ENCODE assay signal across 7 cellular contexts in genomic region chr3:170868577-170869239, GRCh38. TPM values are rescaled to one million over a fixed set of nuclear protein-coding genes. Genes with fewer than 3 reads are reported as not detected.
DNase-seq lines count a peak whose midpoint lies in the region; ATAC-seq, FAIRE-seq and TF ChIP-seq lines count a peak whose summit lies in the region.

No MANE protein-coding gene starts in this region.

- H3K9me3 ChIP-seq in HUES6 (ENCODE audit: control insufficient read depth, insufficient read depth, low read depth, low read length) (no peaks in the 10 kb centered on the region), iPS-15b (ENCODE audit: control insufficient read depth, insufficient read depth, low read length) (no peaks in the 10 kb centered on the region), stomach (no peaks in the 10 kb centered on the region)

- peak overlapping the region; percentile 92 for H3K27ac ChIP-seq in HUES6 (ENCODE audit: low read depth, low read length)
- H3K27ac ChIP-seq in stomach, result peak overlapping the region in 4 of 5 donors; percentile 88 to 93 (median 91)

- peaks cover 12 to 20% of the 10 kb centered on the region in 2 donors for H3K36me3 Mint-ChIP-seq in activated T-cell treated with anti-CD3 and anti-CD28 coated beads, Interleukin-2, amount 50 U/mL, for 72 hours (ENCODE audit: insufficient read depth in 2 of 2)

- H3K27me3 Mint-ChIP-seq in activated T-cell treated with anti-CD3 and anti-CD28 coated beads, Interleukin-2, amount 50 U/mL, for 72 hours (ENCODE audit: low read depth), result no peaks in the 10 kb centered on the region

- FAIRE-seq in urothelium cell line (lab: Jason Lieb, UNC), result no peak
- FAIRE-seq in GM19239 (lab: Jason Lieb, UNC), result no peak

- intact Hi-C loops in stomach (cut with DNase I; ENCODE audit: low total_unique reads), result no loop called here

- H3K4me1 ChIP-seq in HUES6 (ENCODE audit: control insufficient read depth, insufficient read depth, low read length), result peaks cover 18% of the 10 kb centered on the region; the same call in 1 of the 2 replicates
- no peaks in the 10 kb centered on the region for H3K4me1 ChIP-seq in iPS-15b (ENCODE audit: control insufficient read depth, insufficient read depth, low read length)
- peaks cover 21 to 36% (median 33%) of the 10 kb centered on the region in 4 donors for H3K4me1 ChIP-seq in stomach

- H3K27me3 ChIP-seq in HUES6 (ENCODE audit: control insufficient read depth, insufficient read depth, low read length), result no peaks in the 10 kb centered on the region
- H3K27me3 ChIP-seq in iPS-15b (ENCODE audit: control insufficient read depth, insufficient read depth, low read length), result no peaks in the 10 kb centered on the region
- H3K27me3 ChIP-seq in stomach, result no peaks in the 10 kb centered on the region

- no peak for ATAC-seq in activated T-cell treated with anti-CD3 and anti-CD28 coated beads, Interleukin-2, amount 50 U/mL, for 72 hours (replicated peaks in 1 of 2)

- H3K27ac Mint-ChIP-seq in activated T-cell treated with anti-CD3 and anti-CD28 coated beads, Interleukin-2, amount 50 U/mL, for 72 hours, result peak overlapping the region; percentile 95

- TF ChIP-seq CTCF in stomach (IDR thresholded peaks at IDR 0.05), result no peak

- DNase-seq in activated T-cell treated with anti-CD3 and anti-CD28 coated beads, Interleukin-2, amount 50 U/mL, for 72 hours, result no peak
- no peak for DNase-seq in stomach
- no peak for DNase-seq in GM19238 (ENCODE audit: insufficient read length, low spot score)
- no peak for DNase-seq in urothelium cell line (ENCODE audit: low spot score)
- no peak for DNase-seq in GM19239 (ENCODE audit: insufficient read length, low spot score)

- no peak for TF ChIP-seq EP300 in stomach (IDR thresholded peaks at IDR 0.05)

- H3K9ac ChIP-seq in HUES6 (ENCODE audit: low read length) (peak overlapping the region; percentile 98), iPS-15b (ENCODE audit: low read depth, low read length) (peak overlapping the region; percentile 97)

- no peak for TF ChIP-seq POLR2A in stomach (IDR thresholded peaks at IDR 0.05)

- peaks cover 41% of the 10 kb centered on the region for H3K36me3 ChIP-seq in HUES6 (ENCODE audit: control insufficient read depth, insufficient read depth, low read length)
- peaks cover 11% of the 10 kb centered on the region for H3K36me3 ChIP-seq in iPS-15b (ENCODE audit: control insufficient read depth, insufficient read depth, low read length)
- H3K36me3 ChIP-seq in stomach, result peaks cover 14 to 36% (median 32%) of the 10 kb centered on the region in 4 donors

- H3K4me1 Mint-ChIP-seq in activated T-cell treated with anti-CD3 and anti-CD28 coated beads, Interleukin-2, amount 50 U/mL, for 72 hours (ENCODE audit: low read depth), result peaks cover 23% of the 10 kb centered on the region

- 66 to 78% (median 72%) methylated on average over 9 of the region's 9 CpGs for whole genome bisulfite sequencing in stomach, 5 donors

- no peaks in the 10 kb centered on the region for H3K9me3 Mint-ChIP-seq in activated T-cell treated with anti-CD3 and anti-CD28 coated beads, Interleukin-2, amount 50 U/mL, for 72 hours

- peak overlapping the region; percentile 93 for H3K4me3 Mint-ChIP-seq in activated T-cell treated with anti-CD3 and anti-CD28 coated beads, Interleukin-2, amount 50 U/mL, for 72 hours

- H3K4me3 ChIP-seq in HUES6 (ENCODE audit: low read depth, low read length) (peak overlapping the region; percentile 90), iPS-15b (ENCODE audit: low read depth, low read length) (peak overlapping the region; percentile 83), stomach (peak overlapping the region; percentile 59 to 72 (median 63))

RNA-seq across cellular contexts. Expression of gene RPL22L1, which starts 1.3 kb away (rescaled TPM):
- total RNA-seq in activated T-cell treated with anti-CD3 and anti-CD28 coated beads, Interleukin-2, amount 50 U/mL, for 72 hours, result 100 to 1,000 TPM; 218 to 246 TPM
- total RNA-seq in stomach, result 10 to 100 TPM in 4 of 5 donors, not detected in 1; 22.2 to 57.8 (median 30.5) TPM
- polyA plus RNA-seq in stomach, result 100 to 1,000 TPM; 124 to 162 (median 156) TPM

RNA-seq across cellular contexts. Expression of gene EIF5A2, which starts 39.7 kb away (rescaled TPM):
- 1 to 10 TPM; 6.0 to 7.1 TPM for total RNA-seq in activated T-cell treated with anti-CD3 and anti-CD28 coated beads, Interleukin-2, amount 50 U/mL, for 72 hours
- total RNA-seq in stomach, result 10 to 100 TPM in 1 of 5 donors, 1 to 10 TPM in 4; 2.9 to 27.2 (median 7.2) TPM
- polyA plus RNA-seq in stomach, result 1 to 10 TPM; 1.5 to 5.4 (median 4.1) TPM
